17 cellular contexts compared by ENCODE assay signal in genomic region chr7:108614903-108615302, GRCh38.
"Had no signal": no experiment of that assay in that cellular context is flagged by ENCODE, and none has a peak within 500 bp of the region (broad histone marks: within the 10 kb centered on the region; RNA-seq: fewer than 3 reads in every experiment).

No MANE protein-coding gene starts in this region.

- DNase-seq: activated CD4-positive, alpha-beta T cell treated with anti-CD3 and anti-CD28 coated beads, Interleukin-2, amount 10 ng/mL, durations not matched to agents 7 days and 5 days; activated CD4-positive, CD25-positive, alpha-beta regulatory T cell treated with anti-CD3 and anti-CD28 coated beads, Interleukin-2, amount 50 U/mL, for 72 hours; activated CD8-positive, alpha-beta T cell treated with anti-CD3 and anti-CD28 coated beads, Interleukin-2, amount 10 ng/mL, durations not matched to agents 7 days and 5 days; activated gamma-delta T cell treated with Interleukin-2 at 50 U/mL for 16 hours; aorta; central memory CD4-positive, alpha-beta T cell; dermis blood vessel endothelial cell; effector CD8-positive, alpha-beta T cell; erythroblast; foreskin keratinocyte; kidney glomerular epithelial cell; left lung; naive thymus-derived CD8-positive, alpha-beta T cell; stimulated activated CD4-positive, alpha-beta T cell treated with anti-CD3 and anti-CD28 coated beads, Interleukin-2, amount 100 ng/mL, for 24 hours; stomach had no signal

- H3K4me1 ChIP-seq: foreskin keratinocyte, left lung, suprapubic skin, tibial nerve had no signal

- H3K36me3 ChIP-seq: left lung, stomach, suprapubic skin, tibial nerve had no signal

- H3K4me3 ChIP-seq: left lung, stomach, suprapubic skin, tibial nerve had no signal

- H3K27ac ChIP-seq: foreskin keratinocyte, left lung, stomach, suprapubic skin, tibial nerve had no signal

- H3K9me3 ChIP-seq: left lung, stomach, suprapubic skin, tibial nerve had no signal

- H3K27me3 ChIP-seq: left lung, stomach, suprapubic skin, tibial nerve had no signal
